11 cellular contexts compared by ENCODE assay signal in the genomic region with DNA sequence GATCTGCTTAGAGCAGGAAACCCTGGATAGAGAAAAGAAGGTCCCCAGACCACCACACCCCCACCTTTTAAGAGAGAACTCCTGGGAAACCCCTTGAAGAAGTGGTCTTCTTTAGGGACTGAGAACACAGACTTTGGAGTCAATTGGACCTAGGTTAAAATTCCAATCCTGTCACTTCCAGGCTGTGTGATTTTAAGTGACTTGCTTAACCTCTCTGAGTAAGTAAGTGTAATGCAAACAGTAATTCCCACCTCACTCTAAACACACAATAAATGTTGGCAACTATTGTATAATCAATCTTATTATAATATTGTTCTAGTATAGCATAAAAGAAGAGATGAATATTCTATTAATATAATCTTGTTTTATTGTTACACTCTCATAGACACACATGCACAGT. TPM values are rescaled to one million over a fixed set of nuclear protein-coding genes. Genes with fewer than 3 reads are reported as not detected.
A peak's percentile ranks its signal among the peaks of the same experiment; 100 is the strongest.
DNase-seq lines count a peak whose midpoint lies in the region; ATAC-seq and TF ChIP-seq lines count a peak whose summit lies in the region.
"Had no signal": no experiment of that assay in that cellular context is flagged by ENCODE, and none has a peak within 500 bp of the region (broad histone marks: within the 10 kb centered on the region; RNA-seq: fewer than 3 reads in every experiment).

No MANE protein-coding gene starts in this region.

- DNase-seq in activated T-cell treated with anti-CD3 and anti-CD28 coated beads, Interleukin-2, amount 50 U/mL, for 24 hours, result no peak
- no peak for DNase-seq in activated T-cell treated with anti-CD3 and anti-CD28 coated beads, Interleukin-2, amount 50 U/mL, for 48 hours
- no peak for DNase-seq in T-cell
- no peak for DNase-seq in epithelial cell of proximal tubule (ENCODE audit: low read depth)
- DNase-seq in stimulated activated naive B cell treated with anti-CD40 and anti-IgM and Interleukin-4, amounts not matched to agents 10 μg/mL and 1 μg/mL and 100 μg/mL, for 72 hours, result no peak
- no peak for DNase-seq in COLO829 (ENCODE audit: low spot score)
- no peak for DNase-seq in NCI-H1105 (lab: John Stamatoyannopoulos, UW)
- DNase-seq in activated CD4-positive, alpha-beta T cell treated with anti-CD3 and anti-CD28 coated beads for 48 hours, result no peak
- DNase-seq: tibial artery had no signal

- POLR2A ChIA-PET in T-cell (lab: Charles Lee), result no interaction called here

- peaks cover 42% of the 10 kb centered on the region for H3K4me1 Mint-ChIP-seq in activated T-cell treated with anti-CD3 and anti-CD28 coated beads, Interleukin-2, amount 50 U/mL, for 24 hours (ENCODE audit: low read depth)
- peaks cover 41 to 66% (median 45%) of the 10 kb centered on the region in 3 donors for H3K4me1 Mint-ChIP-seq in T-cell
- peaks cover 49 to 59% of the 10 kb centered on the region in 2 donors for H3K4me1 Mint-ChIP-seq in stimulated activated naive B cell treated with anti-CD40 and anti-IgM and Interleukin-4, amounts not matched to agents 10 μg/mL and 1 μg/mL and 100 μg/mL, for 72 hours

- peak overlapping the region; percentile 81 for H3K4me3 Mint-ChIP-seq in activated T-cell treated with anti-CD3 and anti-CD28 coated beads, Interleukin-2, amount 50 U/mL, for 24 hours
- peak overlapping the region; percentile 5 to 83 (median 80) for H3K4me3 Mint-ChIP-seq in T-cell
- H3K4me3 Mint-ChIP-seq in stimulated activated naive B cell treated with anti-CD40 and anti-IgM and Interleukin-4, amounts not matched to agents 10 μg/mL and 1 μg/mL and 100 μg/mL, for 72 hours, result peak overlapping the region; percentile 89 to 91
- H3K4me3 Mint-ChIP-seq: mesothelial cell of epicardium had no signal

- no peak for TF ChIP-seq CTCF in epithelial cell of proximal tubule (conservative IDR thresholded peaks at IDR 0.05; ENCODE audit: low read depth, low read length)

- H3K27me3 Mint-ChIP-seq in activated T-cell treated with anti-CD3 and anti-CD28 coated beads, Interleukin-2, amount 50 U/mL, for 24 hours, result no peaks in the 10 kb centered on the region
- H3K27me3 Mint-ChIP-seq in T-cell, result no peaks in the 10 kb centered on the region
- H3K27me3 Mint-ChIP-seq in stimulated activated naive B cell treated with anti-CD40 and anti-IgM and Interleukin-4, amounts not matched to agents 10 μg/mL and 1 μg/mL and 100 μg/mL, for 72 hours, result no peaks in the 10 kb centered on the region

- CTCF ChIA-PET in T-cell (lab: Charles Lee), result no interaction called here

- H3K36me3 Mint-ChIP-seq in activated T-cell treated with anti-CD3 and anti-CD28 coated beads, Interleukin-2, amount 50 U/mL, for 24 hours (ENCODE audit: low read depth), result no peaks in the 10 kb centered on the region
- H3K36me3 Mint-ChIP-seq in T-cell, result no peaks in the 10 kb centered on the region
- H3K36me3 Mint-ChIP-seq in stimulated activated naive B cell treated with anti-CD40 and anti-IgM and Interleukin-4, amounts not matched to agents 10 μg/mL and 1 μg/mL and 100 μg/mL, for 72 hours, result peaks cover 17 to 31% of the 10 kb centered on the region in 2 donors
- H3K36me3 Mint-ChIP-seq: mesothelial cell of epicardium had no signal

- ATAC-seq in T-cell (replicated peaks in 1 of 4), result no peak
- no peak for ATAC-seq in stimulated activated naive B cell treated with anti-CD40 and anti-IgM and Interleukin-4, amounts not matched to agents 10 μg/mL and 1 μg/mL and 100 μg/mL, for 72 hours (replicated peaks)

- H3K27ac Mint-ChIP-seq in activated T-cell treated with anti-CD3 and anti-CD28 coated beads, Interleukin-2, amount 50 U/mL, for 24 hours, result peak overlapping the region; percentile 50
- peak overlapping the region; percentile 73 to 85 for H3K27ac Mint-ChIP-seq in T-cell
- H3K27ac Mint-ChIP-seq in stimulated activated naive B cell treated with anti-CD40 and anti-IgM and Interleukin-4, amounts not matched to agents 10 μg/mL and 1 μg/mL and 100 μg/mL, for 72 hours, result peak overlapping the region; percentile 83
- H3K27ac Mint-ChIP-seq: mesothelial cell of epicardium had no signal

- H3K9me3 Mint-ChIP-seq in activated T-cell treated with anti-CD3 and anti-CD28 coated beads, Interleukin-2, amount 50 U/mL, for 24 hours, result no peaks in the 10 kb centered on the region
- H3K9me3 Mint-ChIP-seq in T-cell, result no peaks in the 10 kb centered on the region
- no peaks in the 10 kb centered on the region for H3K9me3 Mint-ChIP-seq in stimulated activated naive B cell treated with anti-CD40 and anti-IgM and Interleukin-4, amounts not matched to agents 10 μg/mL and 1 μg/mL and 100 μg/mL, for 72 hours
- H3K9me3 Mint-ChIP-seq: mesothelial cell of epicardium had no signal

- H3K4me3 ChIP-seq in epithelial cell of proximal tubule (ENCODE audit: low read depth, low read length), result peak overlapping the region; percentile 81
- H3K4me3 ChIP-seq: tibial artery had no signal

RNA-seq across cellular contexts. Expression of gene TFEB, which starts 3.3 kb away (rescaled TPM):
- total RNA-seq in T-cell (10 to 100 TPM; 18.9 to 28.1 (median 19.5) TPM), epithelial cell of proximal tubule (2.4 and 3.3 TPM in 2 replicates)

RNA-seq across cellular contexts. Expression of gene PGC, which starts 15.0 kb away (rescaled TPM):
- total RNA-seq in T-cell (under 1 TPM in 3 of 5 donors, not detected in 2; 0.58 to 0.86 (median 0.70) TPM), epithelial cell of proximal tubule (not detected in 2 replicates)
- total RNA-seq: Daoy, mesothelial cell of epicardium had no signal

RNA-seq across cellular contexts. Expression of gene FRS3, which starts 47.6 kb away (rescaled TPM):
- total RNA-seq in T-cell, result 10 to 100 TPM in 1 of 5 donors, 1 to 10 TPM in 4; 5.2 to 10.4 (median 8.9) TPM
- total RNA-seq in epithelial cell of proximal tubule, result 2.0 and 6.1 TPM in 2 replicates

RNA-seq across cellular contexts. Expression of gene PRICKLE4, which starts 48.4 kb away (rescaled TPM):
- total RNA-seq in T-cell (under 1 TPM in 2 of 5 donors, not detected in 3; 0.44 to 0.60 TPM), epithelial cell of proximal tubule (2.2 TPM in 1 of 2 replicates, not detected in the other)
- total RNA-seq: Daoy had no signal

RNA-seq across cellular contexts. Expression of gene TOMM6, which starts 55.3 kb away (rescaled TPM):
- total RNA-seq in T-cell, result 100 to 1,000 TPM; 124 to 131 (median 127) TPM
- total RNA-seq in epithelial cell of proximal tubule, result 224 and 302 TPM in 2 replicates
